ENCODE assay signal across 20 cellular contexts in the genomic region with DNA sequence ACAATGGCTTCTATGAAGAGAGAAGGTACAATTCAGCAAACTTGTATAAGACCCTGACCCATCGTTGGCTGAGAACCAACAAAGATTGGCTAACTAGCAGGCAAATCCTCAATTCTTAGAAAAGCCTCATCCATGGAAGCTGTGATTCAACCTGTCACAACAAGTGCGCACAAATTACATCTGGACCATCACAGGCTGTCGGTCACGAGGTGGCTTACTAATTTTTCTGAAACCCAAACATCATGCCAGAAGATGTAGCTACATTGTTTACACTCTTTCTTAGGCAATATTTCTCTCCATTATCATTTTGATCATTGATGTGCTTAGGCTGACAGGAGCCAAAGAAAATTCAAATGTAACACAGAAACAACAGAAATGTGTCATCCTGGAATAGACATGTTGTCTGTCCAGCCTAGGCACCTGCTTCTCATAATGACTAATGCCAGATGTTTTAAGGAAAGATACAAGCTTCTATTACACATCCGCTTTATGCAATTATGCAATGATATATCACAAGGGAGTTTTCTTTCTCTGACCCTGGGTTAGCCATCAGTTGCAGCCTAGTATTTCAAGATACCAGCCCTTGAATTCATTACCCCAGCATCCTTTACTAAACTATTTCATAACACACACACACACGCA.
DNase-seq lines count a peak whose midpoint lies in the region; ATAC-seq and TF ChIP-seq lines count a peak whose summit lies in the region.
"Had no signal": no experiment of that assay in that cellular context is flagged by ENCODE, and none has a peak within 500 bp of the region (broad histone marks: within the 10 kb centered on the region; RNA-seq: fewer than 3 reads in every experiment).

No MANE protein-coding gene starts in this region.

- TF ChIP-seq POLR2A in esophagus muscularis mucosa (IDR thresholded peaks at IDR 0.05; ENCODE audit: low read depth), result no peak

- H2AFZ ChIP-seq in GM23248, result no peak overlapping the region

- ATAC-seq in RWPE2 (ENCODE audit: low read depth) (peak; percentile 67), sciatic nerve (peak; percentile 94), mucosa of descending colon (no peak)
- ATAC-seq: activated CD8-positive, alpha-beta memory T cell treated with anti-CD3 and anti-CD28 coated beads, Interleukin-2, amount 10 ng/mL, durations not matched to agents 7 days and 5 days; activated naive CD4-positive, alpha-beta T cell treated with anti-CD3 and anti-CD28 coated beads, Interleukin-2, amount 50 U/mL, for 72 hours had no signal

- H3F3A ChIP-seq in GM23248 (ENCODE audit: insufficient read depth), result peaks cover 14% of the 10 kb centered on the region; the same call in 1 of the 2 replicates

- H3K4me1 ChIP-seq in GM23248 (ENCODE audit: insufficient read depth) (peaks cover 10% of the 10 kb centered on the region), RWPE2 (ENCODE audit: insufficient read depth, poor library complexity, severe bottlenecking) (no peaks in the 10 kb centered on the region), mucosa of descending colon (ENCODE audit: low read depth) (no peaks in the 10 kb centered on the region), esophagus muscularis mucosa (no peaks in the 10 kb centered on the region)
- H3K4me1 ChIP-seq: BE2C, Caco-2, tibial artery had no signal

- TF ChIP-seq EP300 in esophagus muscularis mucosa (IDR thresholded peaks at IDR 0.05), result no peak

- in situ Hi-C loops in GM23248 (cut with MboI), result no loop called here

- H3K4me2 ChIP-seq in GM23248 (ENCODE audit: unreplicated experiment), result no peak overlapping the region
- H3K4me2 ChIP-seq: smooth muscle cell had no signal

- H3K9me3 ChIP-seq in GM23248 (ENCODE audit: low read depth) (no peaks in the 10 kb centered on the region), RWPE2 (ENCODE audit: severe bottlenecking) (no peaks in the 10 kb centered on the region), mucosa of descending colon (no peaks in the 10 kb centered on the region), esophagus muscularis mucosa (no peaks in the 10 kb centered on the region)
- H3K9me3 ChIP-seq: BE2C, Caco-2, tibial artery had no signal

- intact Hi-C loops in sciatic nerve (cut with DNase I), result no loop called here
- intact Hi-C loops in mucosa of descending colon (cut with DNase I, micrococcal nuclease), result no loop called here
- intact Hi-C loops in esophagus muscularis mucosa (cut with DNase I), result no loop called here

- H3K9me2 ChIP-seq in GM23248 (ENCODE audit: insufficient read depth), result 0 out of 2 replicates have a peak, but pooled peaks cover 3% of the 10 kb centered on the region

- no peaks in the 10 kb centered on the region for H3K79me2 ChIP-seq in GM23248 (ENCODE audit: insufficient read depth)

- H3K27me3 ChIP-seq in GM23248 (replicated peaks; ENCODE audit: insufficient read depth) (no peaks in the 10 kb centered on the region), RWPE2 (ENCODE audit: insufficient read depth, poor library complexity, severe bottlenecking) (no peaks in the 10 kb centered on the region), esophagus muscularis mucosa (no peaks in the 10 kb centered on the region)
- H3K27me3 ChIP-seq: BE2C, tibial artery had no signal

- H4K20me1 ChIP-seq in GM23248 (ENCODE audit: insufficient read depth), result no peaks in the 10 kb centered on the region

- H3K36me3 ChIP-seq in GM23248 (ENCODE audit: low read depth) (no peaks in the 10 kb centered on the region), RWPE2 (ENCODE audit: low read depth) (no peaks in the 10 kb centered on the region), mucosa of descending colon (ENCODE audit: low read depth) (no peaks in the 10 kb centered on the region), esophagus muscularis mucosa (no peaks in the 10 kb centered on the region)
- H3K36me3 ChIP-seq: BE2C, tibial artery had no signal

- no peak for TF ChIP-seq CTCF in RWPE2 (IDR thresholded peaks at IDR 0.05; ENCODE audit: poor library complexity, severe bottlenecking)
- no peak for TF ChIP-seq CTCF in fibroblast of pulmonary artery (IDR thresholded peaks at IDR 0.05; ENCODE audit: low read length, missing control alignments)
- no peak for TF ChIP-seq CTCF in mucosa of descending colon (IDR thresholded peaks at IDR 0.05)
- no peak for TF ChIP-seq CTCF in esophagus muscularis mucosa (IDR thresholded peaks at IDR 0.05)

- DNase-seq in GM23248, result peak; percentile 62
- DNase-seq in RWPE2 (ENCODE audit: low spot score), result no peak
- DNase-seq in fibroblast of pulmonary artery (ENCODE audit: low read depth), result peak; percentile 64
- DNase-seq in sciatic nerve (ENCODE audit: low spot score), result no peak
- no peak for DNase-seq in mucosa of descending colon
- DNase-seq in esophagus muscularis mucosa (ENCODE audit: extremely low spot score), result no peak
- DNase-seq in NCI-H524 (lab: John Stamatoyannopoulos, UW), result no peak
- DNase-seq: activated CD4-positive, alpha-beta T cell treated with anti-CD3 and anti-CD28 coated beads for 4 hours; activated CD8-positive, alpha-beta memory T cell treated with anti-CD3 and anti-CD28 coated beads, Interleukin-2, amount 10 ng/mL, durations not matched to agents 7 days and 5 days; BE2C; Caco-2; NCI-H1417; NCI-H526; SHP77 treated with DMSO at 0.1 percent for 48 hours; stimulated activated CD4-positive, alpha-beta T cell treated with anti-CD3 and anti-CD28 coated beads, Interleukin-4, amount 100 ng/mL, for 1 hour; T-helper 1 cell; tibial artery had no signal

- H3K4me3 ChIP-seq in GM23248 (no peak overlapping the region), RWPE2 (ENCODE audit: severe bottlenecking) (no peak overlapping the region), fibroblast of pulmonary artery (replicated peaks; ENCODE audit: low read depth, low read length) (no peak overlapping the region), mucosa of descending colon (no peak overlapping the region), esophagus muscularis mucosa (no peak overlapping the region)
- H3K4me3 ChIP-seq: coronary artery, smooth muscle cell, tibial artery had no signal

- 58 to 59% methylated on average over 6 of the region's 6 CpGs for WGBS in GM23248 (ENCODE audit: low coverage in 1 of 2, low lambda C conversion rate in 2 of 2, missing lambda C conversion rate in 2 of 2), 2 experiments
- WGBS in esophagus muscularis mucosa, result 70% methylated on average over 6 of the region's 6 CpGs

- no peak overlapping the region for H3K9ac ChIP-seq in GM23248

- no peak overlapping the region for H3K27ac ChIP-seq in GM23248
- no peak overlapping the region for H3K27ac ChIP-seq in RWPE2 (ENCODE audit: poor library complexity, severe bottlenecking)
- H3K27ac ChIP-seq in esophagus muscularis mucosa (replicated peaks in 1 of 4), result peak overlapping the region in 1 of 4 donors; percentile 5
- H3K27ac ChIP-seq: coronary artery, tibial artery had no signal

Comparison
In these comparisons a context has a peak if more than half of its experiments do, and no peak if none do; other contexts are left out.
1. DNase-seq: peak in GM23248 (single experiment) and fibroblast of pulmonary artery (single experiment); none in RWPE2 (single experiment), sciatic nerve (single experiment), mucosa of descending colon (0 of 3), esophagus muscularis mucosa (single experiment) and NCI-H524 (0 of 2).